In the genomic region with DNA sequence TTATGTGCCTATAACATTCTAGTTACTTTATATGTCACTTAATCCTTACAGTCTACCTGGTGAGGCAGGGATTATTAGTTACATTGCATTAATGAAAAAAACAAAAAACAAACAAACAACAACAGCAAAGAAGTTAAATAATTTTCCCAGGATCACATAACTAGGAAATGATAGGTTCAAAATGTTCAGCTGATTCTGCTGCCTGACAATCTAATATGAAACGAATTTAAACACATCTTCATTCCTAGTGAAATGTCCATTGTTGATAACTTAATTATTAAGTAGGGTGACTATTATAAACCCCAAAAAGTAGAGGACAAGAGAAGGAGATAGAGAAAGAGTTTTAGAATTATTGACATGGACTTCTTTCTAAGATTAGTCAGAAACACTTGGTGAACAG, we compare ENCODE assay signal across 28 cellular contexts. TPM values are rescaled to one million over a fixed set of nuclear protein-coding genes. Genes with fewer than 3 reads are reported as not detected.
"Had no signal": no experiment of that assay in that cellular context is flagged by ENCODE, and none has a peak within 500 bp of the region (broad histone marks: within the 10 kb centered on the region; RNA-seq: fewer than 3 reads in every experiment).

No MANE protein-coding gene starts in this region.

- H3K36me3 ChIP-seq: left lung, lower lobe of right lung, neutrophil, sigmoid colon, spleen, suprapubic skin, thoracic aorta, tibial nerve, uterus had no signal

- H3K4me3 ChIP-seq: left lung, lower lobe of right lung, sigmoid colon, spleen, suprapubic skin, thoracic aorta, tibial nerve, uterus had no signal

- H3K4me1 ChIP-seq: left lung, lower lobe of right lung, sigmoid colon, spleen, suprapubic skin, tibial nerve, uterus had no signal

- DNase-seq: hypothalamus; immature natural killer cell; kidney; left colon; left lung; lower lobe of right lung; mammary epithelial cell; mesenchymal stem cell; naive thymus-derived CD8-positive, alpha-beta T cell; occipital lobe; right cardiac atrium; sigmoid colon; small intestine; spleen; stimulated activated CD4-positive, alpha-beta T cell treated with anti-CD3 and anti-CD28 coated beads, Interleukin-4, amount 100 ng/mL, for 24 hours; stimulated activated naive CD4-positive, alpha-beta T cell; uterus had no signal

- H3K27ac ChIP-seq: left lung, lower lobe of right lung, neutrophil, sigmoid colon, suprapubic skin, thoracic aorta, tibial nerve, uterus had no signal

- H3K27me3 ChIP-seq: sigmoid colon, uterus had no signal

- ATAC-seq: left colon; left lung; lower lobe of right lung; naive thymus-derived CD8-positive, alpha-beta T cell; right cardiac atrium; stimulated activated effector memory CD8-positive, alpha-beta T cell treated with anti-CD3 and anti-CD28 coated beads, Interleukin-12 subunit alpha, Interleukin-12 subunit beta, amount 100 ng/mL, for 72 hours had no signal

- H3K9me3 ChIP-seq: left lung, lower lobe of right lung, neutrophil, sigmoid colon, spleen, suprapubic skin, thoracic aorta, tibial nerve, uterus had no signal

- FAIRE-seq: islet of Langerhans had no signal

RNA-seq across cellular contexts. Expression of a gene that starts 22.6 kb away (rescaled TPM):
- total RNA-seq: liver; mammary epithelial cell; naive thymus-derived CD8-positive, alpha-beta T cell; neural crest cell; occipital lobe; osteocyte; progenitor cell of endocrine pancreas; right cardiac atrium had no signal
- polyA plus RNA-seq: immature natural killer cell; liver; mammary epithelial cell; naive thymus-derived CD8-positive, alpha-beta T cell had no signal

RNA-seq across cellular contexts. Expression of a gene that starts 54.0 kb away (rescaled TPM):
- total RNA-seq: liver; mammary epithelial cell; naive thymus-derived CD8-positive, alpha-beta T cell; occipital lobe; osteocyte; progenitor cell of endocrine pancreas; pulmonary artery endothelial cell; right cardiac atrium had no signal
- polyA plus RNA-seq: immature natural killer cell; liver; mammary epithelial cell; naive thymus-derived CD8-positive, alpha-beta T cell had no signal

RNA-seq across cellular contexts. Expression of a gene that starts 59.8 kb away (rescaled TPM):
- total RNA-seq: liver; mammary epithelial cell; naive thymus-derived CD8-positive, alpha-beta T cell; occipital lobe; osteocyte; progenitor cell of endocrine pancreas; pulmonary artery endothelial cell; right cardiac atrium had no signal
- polyA plus RNA-seq: immature natural killer cell; liver; mammary epithelial cell; naive thymus-derived CD8-positive, alpha-beta T cell had no signal
